13 cellular contexts compared by ENCODE assay signal in genomic region chr4:153421980-153422379, GRCh38. TPM values are rescaled to one million over a fixed set of nuclear protein-coding genes. Genes with fewer than 3 reads are reported as not detected.
DNase-seq lines count a peak whose midpoint lies in the region; ATAC-seq and TF ChIP-seq lines count a peak whose summit lies in the region.
"Had no signal": no experiment of that assay in that cellular context is flagged by ENCODE, and none has a peak within 500 bp of the region (broad histone marks: within the 10 kb centered on the region; RNA-seq: fewer than 3 reads in every experiment).

No MANE protein-coding gene starts in this region.

- ATAC-seq in GM19328 (IDR thresholded peaks at IDR 0.05; ENCODE audit: unreplicated experiment) = peak; percentile 53
- ATAC-seq in HG02678 (IDR thresholded peaks at IDR 0.05; ENCODE audit: unreplicated experiment) = peak; percentile 60
- ATAC-seq: PC-3 had no signal

- no peak overlapping the region for H3K27ac Mint-ChIP-seq in activated CD4-positive, alpha-beta memory T cell treated with anti-CD3 and anti-CD28 coated beads for 36 hours

- H3K4me1 Mint-ChIP-seq in activated CD4-positive, alpha-beta memory T cell treated with anti-CD3 and anti-CD28 coated beads for 36 hours (ENCODE audit: low read depth) = peaks cover 29% of the 10 kb centered on the region

- intact Hi-C loops in activated CD4-positive, alpha-beta memory T cell treated with anti-CD3 and anti-CD28 coated beads for 36 hours (cut with micrococcal nuclease) = no loop called here

- no peaks in the 10 kb centered on the region for H3K27me3 Mint-ChIP-seq in activated CD4-positive, alpha-beta memory T cell treated with anti-CD3 and anti-CD28 coated beads for 36 hours

- POLR2A ChIA-PET in activated CD4-positive, alpha-beta memory T cell treated with anti-CD3 and anti-CD28 coated beads for 36 hours (lab: Charles Lee) = no interaction called here

- CTCF ChIA-PET in activated CD4-positive, alpha-beta memory T cell treated with anti-CD3 and anti-CD28 coated beads for 36 hours (lab: Charles Lee) = interaction anchor here (0.7 to 1.0 kb wide), 4 partner anchors 12 to 572 kb away, joined by 3 to 4 read pairs (median 3); no protein-coding TSS in a partner anchor

- peak; percentile 54 for DNase-seq in GM13976 (ENCODE audit: low spot score)
- DNase-seq in NAMALWA (ENCODE audit: low spot score) = peak; percentile 57
- no peak for DNase-seq in stimulated activated CD4-positive, alpha-beta T cell treated with anti-CD3 and anti-CD28 coated beads, Interleukin-1b, Interleukin-23, amount 100 ng/mL, for 48 hours
- DNase-seq in activated CD4-positive, alpha-beta memory T cell treated with anti-CD3 and anti-CD28 coated beads for 36 hours = no peak
- no peak for DNase-seq in KG1 (lab: John Stamatoyannopoulos, UW)
- no peak for DNase-seq in RKO (ENCODE audit: low spot score)
- DNase-seq: glutamatergic neuron, H7, NCI-H187 treated with DMSO at 0.1 percent for 48 hours, PC-3, spleen had no signal

- H3K36me3 Mint-ChIP-seq in activated CD4-positive, alpha-beta memory T cell treated with anti-CD3 and anti-CD28 coated beads for 36 hours = no peaks in the 10 kb centered on the region

- in situ Hi-C loops in GM13976 (cut with MboI; ENCODE audit: low sequenced_read_pairs, unreplicated experiment) = no loop called here

- no peak overlapping the region for H3K4me3 Mint-ChIP-seq in activated CD4-positive, alpha-beta memory T cell treated with anti-CD3 and anti-CD28 coated beads for 36 hours

- TF ChIP-seq CTCF in GM13976 (IDR thresholded peaks at IDR 0.05; ENCODE audit: borderline replicate concordance, control extremely low read depth, extremely low read depth, insufficient read depth, missing control alignments) = no peak

- no peaks in the 10 kb centered on the region for H3K9me3 Mint-ChIP-seq in activated CD4-positive, alpha-beta memory T cell treated with anti-CD3 and anti-CD28 coated beads for 36 hours

RNA-seq across cellular contexts. Expression of gene TMEM131L, which starts 44.2 kb away (rescaled TPM):
- total RNA-seq in activated CD4-positive, alpha-beta memory T cell treated with anti-CD3 and anti-CD28 coated beads for 36 hours = 10 to 100 TPM; 32.7 to 33.3 TPM

Comparison
In these comparisons a context has a peak if more than half of its experiments do, and no peak if none do; other contexts are left out.
1. DNase-seq: peak in GM13976 (single experiment) and NAMALWA (single experiment); none in stimulated activated CD4-positive, alpha-beta T cell treated with anti-CD3 and anti-CD28 coated beads, Interleukin-1b, Interleukin-23, amount 100 ng/mL, for 48 hours (single experiment), activated CD4-positive, alpha-beta memory T cell treated with anti-CD3 and anti-CD28 coated beads for 36 hours (single experiment), KG1 (single experiment) and RKO (single experiment).